ENCODE assay signal across 10 cellular contexts in genomic region chr4:8171941-8172924, GRCh38. TPM values are rescaled to one million over a fixed set of nuclear protein-coding genes. Genes with fewer than 3 reads are reported as not detected.
DNase-seq lines count a peak whose midpoint lies in the region; ATAC-seq, FAIRE-seq and TF ChIP-seq lines count a peak whose summit lies in the region.
"Had no signal": no experiment of that assay in that cellular context is flagged by ENCODE, and none has a peak within 500 bp of the region (broad histone marks: within the 10 kb centered on the region; RNA-seq: fewer than 3 reads in every experiment).

No MANE protein-coding gene starts in this region.

- H3K4me3 ChIP-seq in mesenchymal stem cell (ENCODE audit: insufficient read depth in 1 of 2, low read depth in 1 of 2, low read length in 2 of 2): no peak overlapping the region

- H4K8ac ChIP-seq in mesenchymal stem cell (ENCODE audit: low read length): no peak overlapping the region

- ATAC-seq in GM18867 (IDR thresholded peaks at IDR 0.05; ENCODE audit: unreplicated experiment) (peak; percentile 76), GM21737 (IDR thresholded peaks at IDR 0.05; ENCODE audit: unreplicated experiment) (peak; percentile 69)

- FAIRE-seq in frontal cortex (lab: Jason Lieb, UNC): no peak

- H2BK12ac ChIP-seq in mesenchymal stem cell (ENCODE audit: low read length in 2 of 2): no peak overlapping the region

- no peak overlapping the region for H3K4ac ChIP-seq in mesenchymal stem cell (ENCODE audit: low read depth in 1 of 2, low read length in 2 of 2)

- no peak overlapping the region for H2BK5ac ChIP-seq in mesenchymal stem cell (ENCODE audit: low read depth, low read length, poor library complexity, severe bottlenecking)

- H3K4me3 Mint-ChIP-seq in IgD-negative memory B cell: peak overlapping the region in 3 of 4 donors; percentile 73 to 94 (median 85)
- H3K4me3 Mint-ChIP-seq in CD14-positive monocyte: peak overlapping the region in 1 of 2 donors; percentile 28
- H3K4me3 Mint-ChIP-seq: activated naive CD4-positive, alpha-beta T cell treated with anti-CD3 and anti-CD28 coated beads, Interleukin-2, amount 10 ng/mL, durations not matched to agents 7 days and 5 days had no signal

- H3K9me3 ChIP-seq in mesenchymal stem cell (ENCODE audit: control insufficient read depth, low read length): peaks cover 11% of the 10 kb centered on the region

- 84% methylated on average over 37 of the region's 37 CpGs for WGBS in mesenchymal stem cell

- H3K27me3 Mint-ChIP-seq in IgD-negative memory B cell: peaks cover 16% of the 10 kb centered on the region
- H3K27me3 Mint-ChIP-seq in CD14-positive monocyte (ENCODE audit: low read depth in 3 of 3): peaks cover 9 to 12% (median 12%) of the 10 kb centered on the region in 3 donors

- H3K27ac ChIP-seq in mesenchymal stem cell (ENCODE audit: low read length, poor library complexity, severe bottlenecking): no peak overlapping the region

- peak; percentile 71 for DNase-seq in stimulated activated CD4-positive, alpha-beta T cell treated with anti-CD3 and anti-CD28 coated beads, Interleukin-15, amount 100 ng/mL, for 24 hours
- DNase-seq in CD14-positive monocyte (ENCODE audit: low spot score) (no peak), mesenchymal stem cell (no peak), frontal cortex (ENCODE audit: low spot score in 2 of 2) (no peak)
- no peak for DNase-seq in activated CD8-positive, alpha-beta memory T cell treated with anti-CD3 and anti-CD28 coated beads, Interleukin-2, amount 50 U/mL, for 4 hours
- DNase-seq: activated naive CD4-positive, alpha-beta T cell treated with anti-CD3 and anti-CD28 coated beads, Interleukin-2, amount 10 ng/mL, durations not matched to agents 7 days and 5 days; SIG-M5 had no signal

- intact Hi-C loops in CD14-positive monocyte (cut with micrococcal nuclease): loop anchor here in 1 of 2 donors (5.0 kb wide), 1 partner anchor 50 kb away; no protein-coding TSS in a partner anchor

- H2AK5ac ChIP-seq in mesenchymal stem cell (ENCODE audit: low read length, severe bottlenecking): no peak overlapping the region

- H3K27ac Mint-ChIP-seq in IgD-negative memory B cell: peak overlapping the region in 1 of 3 donors; percentile 49
- H3K27ac Mint-ChIP-seq in CD14-positive monocyte: peak overlapping the region in 1 of 7 donors; percentile 17
- H3K27ac Mint-ChIP-seq: activated naive CD4-positive, alpha-beta T cell treated with anti-CD3 and anti-CD28 coated beads, Interleukin-2, amount 10 ng/mL, durations not matched to agents 7 days and 5 days had no signal

- TF ChIP-seq CTCF in CD14-positive monocyte (IDR thresholded peaks at IDR 0.05): no peak

- H3K9me3 Mint-ChIP-seq in IgD-negative memory B cell (peaks cover 0 to 10% (median 4%) of the 10 kb centered on the region in 3 donors), CD14-positive monocyte (peaks cover 2 to 20% (median 12%) of the 10 kb centered on the region in 7 donors)

- no peaks in the 10 kb centered on the region for H3K36me3 ChIP-seq in mesenchymal stem cell (ENCODE audit: control insufficient read depth in 1 of 2, insufficient read depth in 2 of 2, low read depth in 1 of 2, low read length in 2 of 2)

- no peak overlapping the region for H2BK120ac ChIP-seq in mesenchymal stem cell (ENCODE audit: low read depth, low read length)

- no peaks in the 10 kb centered on the region for H3K79me1 ChIP-seq in mesenchymal stem cell (replicated peaks; ENCODE audit: low read length, poor library complexity, severe bottlenecking)

- H3K4me1 ChIP-seq in mesenchymal stem cell (ENCODE audit: control insufficient read depth, insufficient read depth, low read depth, low read length): no peaks in the 10 kb centered on the region

- peaks cover 60 to 74% of the 10 kb centered on the region in 2 experiments for H3K27me3 ChIP-seq in mesenchymal stem cell (ENCODE audit: control insufficient read depth in 1 of 2, insufficient read depth in 1 of 2, low read length in 2 of 2)

- no peak overlapping the region for H2AFZ ChIP-seq in mesenchymal stem cell (ENCODE audit: low read depth, low read length)

- H2BK15ac ChIP-seq in mesenchymal stem cell (ENCODE audit: low read depth, poor library complexity, severe bottlenecking): no peak overlapping the region

- H3K4me2 ChIP-seq in mesenchymal stem cell (ENCODE audit: low read length, poor library complexity, severe bottlenecking): no peak overlapping the region

- H3K36me3 Mint-ChIP-seq in IgD-negative memory B cell: no peaks in the 10 kb centered on the region
- no peaks in the 10 kb centered on the region for H3K36me3 Mint-ChIP-seq in CD14-positive monocyte
- H3K36me3 Mint-ChIP-seq: activated naive CD4-positive, alpha-beta T cell treated with anti-CD3 and anti-CD28 coated beads, Interleukin-2, amount 10 ng/mL, durations not matched to agents 7 days and 5 days had no signal

- no peak overlapping the region for H3K14ac ChIP-seq in mesenchymal stem cell (ENCODE audit: low read length in 2 of 2)

- H3K23ac ChIP-seq in mesenchymal stem cell (ENCODE audit: low read length in 2 of 2): no peak overlapping the region

- H3K18ac ChIP-seq in mesenchymal stem cell (ENCODE audit: low read depth in 1 of 2, low read length in 2 of 2): no peak overlapping the region

- H4K91ac ChIP-seq in mesenchymal stem cell (ENCODE audit: low read length): no peak overlapping the region

- H3K4me1 Mint-ChIP-seq in IgD-negative memory B cell (peaks cover 13 to 24% (median 14%) of the 10 kb centered on the region in 3 donors), CD14-positive monocyte (peaks cover 29% of the 10 kb centered on the region)
- H3K4me1 Mint-ChIP-seq: activated naive CD4-positive, alpha-beta T cell treated with anti-CD3 and anti-CD28 coated beads, Interleukin-2, amount 10 ng/mL, durations not matched to agents 7 days and 5 days had no signal

- no peak overlapping the region for H3K9ac ChIP-seq in mesenchymal stem cell (ENCODE audit: low read length)

RNA-seq across cellular contexts. Expression of gene ABLIM2, which starts 13.6 kb away (rescaled TPM):
- polyA plus RNA-seq in IgD-negative memory B cell (1.3 TPM), CD14-positive monocyte (not detected)
- 0.06 TPM for polyA plus RNA-seq in mesenchymal stem cell (2013, experiment 1 of 2)
- 0.04 TPM for polyA plus RNA-seq in mesenchymal stem cell (2013, experiment 2 of 2)
- 9.4 TPM for total RNA-seq in frontal cortex

RNA-seq across cellular contexts. Expression of gene SH3TC1, which starts 26.9 kb away (rescaled TPM):
- polyA plus RNA-seq in IgD-negative memory B cell (39.8 TPM), CD14-positive monocyte (10 to 100 TPM; 36.9 to 41.9 TPM)
- 8.0 TPM for polyA plus RNA-seq in mesenchymal stem cell (2013, experiment 1 of 2)
- polyA plus RNA-seq in mesenchymal stem cell (2013, experiment 2 of 2): 7.6 TPM
- total RNA-seq in frontal cortex: 1.6 TPM
